21 cellular contexts compared by ENCODE assay signal in genomic region chrX:155923200-155923599, GRCh38. TPM values are rescaled to one million over a fixed set of nuclear protein-coding genes. Genes with fewer than 3 reads are reported as not detected.
DNase-seq lines count a peak whose midpoint lies in the region; ATAC-seq, FAIRE-seq and TF ChIP-seq lines count a peak whose summit lies in the region.
"Had no signal": no experiment of that assay in that cellular context is flagged by ENCODE, and none has a peak within 500 bp of the region (broad histone marks: within the 10 kb centered on the region; RNA-seq: fewer than 3 reads in every experiment).

No MANE protein-coding gene starts in this region.

- CTCF ChIA-PET in GM12878 (lab: Yijun Ruan, JAX): no interaction called here

- TF ChIP-seq POLR2A in GM12878 (IDR thresholded peaks at IDR 0.05; ENCODE audit: low read depth, low read length): no peak

- peak; percentile 51 for FAIRE-seq in GM18507 (lab: Jason Lieb, UNC)
- no peak for FAIRE-seq in GM12878 (lab: Jason Lieb, UNC)
- no peak for FAIRE-seq in D721Med (lab: Jason Lieb, UNC)
- FAIRE-seq: H54, K562 had no signal

- no peaks in the 10 kb centered on the region; the same call in 1 of the 2 replicates for H3K4me1 ChIP-seq in GM12878 (ENCODE audit: control insufficient read depth, insufficient read depth, low read length)
- H3K4me1 ChIP-seq: SJSA1 had no signal

- H2AFZ ChIP-seq in GM12878 (ENCODE audit: control insufficient read depth, low read depth, low read length): no peak overlapping the region

- TF ChIP-seq CTCF in GM06990 (IDR thresholded peaks at IDR 0.05; ENCODE audit: insufficient read depth, low read length, poor library complexity, severe bottlenecking) (no peak), GM12878 (IDR thresholded peaks at IDR 0.05 in 2 of 3, conservative IDR thresholded peaks at IDR 0.05 in 1 of 3; ENCODE audit: control insufficient read depth in 2 of 3, extremely low read depth in 1 of 3, insufficient read depth in 1 of 3, low read depth in 3 of 3, low read length in 3 of 3) (no peak), D721Med (IDR thresholded peaks at IDR 0.05; ENCODE audit: insufficient read depth, missing control alignments) (no peak)

- no peaks in the 10 kb centered on the region for H3K27me3 ChIP-seq in GM06990 (replicated peaks; ENCODE audit: control insufficient read depth, insufficient read depth, low read length)
- no peaks in the 10 kb centered on the region for H3K27me3 ChIP-seq in GM12878 (replicated peaks in 1 of 2; ENCODE audit: control insufficient read depth in 2 of 2, insufficient read depth in 2 of 2, low read length in 1 of 2)
- H3K27me3 ChIP-seq: SJSA1 had no signal

- no peaks in the 10 kb centered on the region for H4K20me1 ChIP-seq in GM12878 (ENCODE audit: control insufficient read depth, insufficient read depth)

- SMC1A ChIA-PET in GM12878 (lab: Charles Lee; ENCODE audit: uncharacterized antibody, unreplicated experiment): no interaction called here

- H3K9ac ChIP-seq in GM12878 (ENCODE audit: control insufficient read depth, insufficient read depth, low read length): no peak overlapping the region

- H3K79me2 ChIP-seq in GM12878 (ENCODE audit: control insufficient read depth, insufficient read depth, low read length): no peaks in the 10 kb centered on the region

- 2% methylated on average over 2 of the region's 2 CpGs for WGBS in GM12878 (ENCODE audit: insufficient coverage, insufficient replicate concordance, low lambda C conversion rate, missing lambda C conversion rate)

- in situ Hi-C loops in GM12878 (cut with MboI): no loop called here

- no peak for TF ChIP-seq RAD21 in GM12878 (IDR thresholded peaks at IDR 0.05; ENCODE audit: insufficient read depth, low read depth, low read length)

- no peak overlapping the region for H3K27ac ChIP-seq in GM12878 (ENCODE audit: control insufficient read depth, insufficient read depth)
- H3K27ac ChIP-seq: SJSA1 had no signal

- TF ChIP-seq EP300 in GM12878 (IDR thresholded peaks at IDR 0.05; ENCODE audit: borderline replicate concordance in 1 of 2, control insufficient read depth in 1 of 2, low read depth in 2 of 2, low read length in 2 of 2): no peak

- ATAC-seq in GM21576 (IDR thresholded peaks at IDR 0.05; ENCODE audit: unreplicated experiment) (peak; percentile 60), GM12878 (peak; percentile 74), GM18511 (IDR thresholded peaks at IDR 0.05; ENCODE audit: unreplicated experiment) (no peak)
- ATAC-seq: K562 had no signal

- H3K4me3 ChIP-seq in GM06990 (replicated peaks; ENCODE audit: low read depth, low read length) (no peak overlapping the region), GM12878 (no peak overlapping the region)
- H3K4me3 ChIP-seq: K562, SJSA1 had no signal

- H3K4me2 ChIP-seq in GM12878 (ENCODE audit: control insufficient read depth, insufficient read depth): no peak overlapping the region

- DNase-seq in GM06990 (ENCODE audit: extremely low read depth, insufficient read length): peak; percentile 20
- DNase-seq in GM18507 (ENCODE audit: extremely low spot score, insufficient read length, low read depth): no peak
- DNase-seq in GM12878 (ENCODE audit: low read depth, low spot score): no peak
- no peak for DNase-seq in NOMO-1 treated with dmso at 0.1 percent for 144 hours (lab: John Stamatoyannopoulos, UW; ENCODE audit: unreplicated experiment)
- no peak for DNase-seq in D721Med (ENCODE audit: insufficient read length, low spot score)
- DNase-seq in SIG-M5 (lab: John Stamatoyannopoulos, UW): no peak
- DNase-seq: EL; GF-D8; MM.1S; NCI-H1105; NCI-H146; NCI-H2029; NCI-H2227 treated with DMSO at 0.1 percent for 48 hours; NCI-H510A; NCI-H774; NK-92 treated with Interleukin-12 subunit alpha and Interleukin-12 subunit beta, amount 100 ng/mL, for 24 hours had no signal

- no TSS peak for BruUV-seq in GM12878 (replicated peaks; lab: Mats Ljungman, UMichigan)

- POLR2A ChIA-PET in GM12878 (lab: Charles Lee): no interaction called here

- H3K36me3 ChIP-seq in GM06990 (ENCODE audit: control insufficient read depth, insufficient read depth, low read length) (no peaks in the 10 kb centered on the region; the same call in 1 of the 2 replicates), GM12878 (ENCODE audit: control insufficient read depth in 2 of 2, insufficient read depth in 2 of 2, low read length in 1 of 2) (peaks cover 0 to 3% of the 10 kb centered on the region in 2 experiments; a peak in 1 of 4 replicates)

- intact Hi-C loops in GM12878 (cut with micrococcal nuclease; ENCODE audit: unreplicated experiment): no loop called here

- peaks cover under 1% of the 10 kb centered on the region; the same call in 2 of the 3 replicates for H3K9me3 ChIP-seq in GM12878 (replicated peaks; ENCODE audit: control insufficient read depth, insufficient read depth, low read length)
- H3K9me3 ChIP-seq: SJSA1 had no signal

- RAD21 ChIA-PET in GM12878 (lab: Charles Lee; ENCODE audit: unreplicated experiment): no interaction called here

TF ChIP-seq in GM12878, 131 proteins besides CTCF, POLR2A, EP300 and RAD21:
- TF ChIP-seq ZNF384 (IDR thresholded peaks at IDR 0.05; ENCODE audit: borderline replicate concordance, low read depth, low read length): peak; percentile 29; the same call in 1 of the 2 replicates
- TF ChIP-seq SPI1 (IDR thresholded peaks at IDR 0.05; ENCODE audit: borderline replicate concordance, insufficient read depth, low read depth, low read length): peak; percentile 72
- TF ChIP-seq SMARCA5 (IDR thresholded peaks at IDR 0.05): no peak

RNA-seq across cellular contexts. Expression of gene VAMP7, which starts 42.1 kb away (rescaled TPM):
- 11.8 and 13.7 TPM in 2 replicates for total RNA-seq in GM12878 (2013; cell fraction: nucleolus; rRNA removed)
- total RNA-seq in GM12878 (2014; rRNA removed): 26.5 and 33.7 TPM in 2 replicates
- total RNA-seq in GM12878 (2014; rRNA removed; fragmentation: Illumina TruSeq; extraction: Trizol): 35.6 and 39.1 TPM in 2 replicates
- total RNA-seq in GM12878 (2021): 32.4 and 34.0 TPM in 2 replicates
- polyA plus RNA-seq in GM12878 (2011; ENCODE audit: low read depth): 16.8 TPM
- polyA plus RNA-seq in GM12878 (2011; rRNA removed): 52.4 and 82.3 TPM in 2 replicates
- 17.1 and 20.8 TPM in 2 replicates for polyA plus RNA-seq in GM12878 (2011; cell fraction: cytosol; rRNA removed)
- polyA plus RNA-seq in GM12878 (2011; cell fraction: nucleus; rRNA removed): 11.7 and 14.7 TPM in 2 replicates
- 25.0 and 28.0 TPM in 2 replicates for polyA plus RNA-seq in GM12878 (2012)
- 42.6 and 56.0 TPM in 2 replicates for polyA plus RNA-seq in GM12878 (2014; fragmentation: Illumina TruSeq; extraction: Trizol)
- 10 to 100 TPM; 15.1 to 20.2 TPM for polyA plus RNA-seq in GM12878 (2014; fragmentation: Nextera tagmentation; extraction: Ambion mirVana)
- polyA plus RNA-seq in GM12878 (2014; rRNA removed): 16.9 and 23.4 TPM in 2 replicates
- 10 to 100 TPM; 42.4 to 46.0 TPM for polyA plus RNA-seq in GM12878 (2016; fragmentation: Nextera tagmentation; extraction: Ambion mirVana)
- polyA minus RNA-seq in GM12878 (2011; rRNA and poly(A)+ RNA removed): 29.7 and 47.5 TPM in 2 replicates
- polyA minus RNA-seq in GM12878 (2011; cell fraction: cytosol; rRNA and poly(A)+ RNA removed): 13.9 and 17.3 TPM in 2 replicates
- 9.4 and 12.3 TPM in 2 replicates for polyA minus RNA-seq in GM12878 (2011; cell fraction: nucleus; rRNA and poly(A)+ RNA removed)
